ENCODE assay signal across 9 cellular contexts in genomic region chr14:99654235-99655000, GRCh38. TPM values are rescaled to one million over a fixed set of nuclear protein-coding genes. Genes with fewer than 3 reads are reported as not detected.
DNase-seq lines count a peak whose midpoint lies in the region; ATAC-seq and TF ChIP-seq lines count a peak whose summit lies in the region.
"Had no signal": no experiment of that assay in that cellular context is flagged by ENCODE, and none has a peak within 500 bp of the region (broad histone marks: within the 10 kb centered on the region; RNA-seq: fewer than 3 reads in every experiment).

No MANE protein-coding gene starts in this region.

- H3K27me3 ChIP-seq in HCT116 (ENCODE audit: insufficient read depth, low read length) = 0 out of 2 replicates have a peak, but pooled peaks cover 7% of the 10 kb centered on the region

- BruUV-seq in HCT116 (replicated peaks; lab: Mats Ljungman, UMichigan) = no TSS peak
- BruUV-seq in OCI-LY7 (replicated peaks; lab: Mats Ljungman, UMichigan) = no TSS peak

- POLR2A ChIA-PET in HCT116 (lab: Charles Lee) (interaction anchor here (0.7 kb wide), 1 partner anchor 31 kb away, joined by 3 read pairs; no protein-coding TSS in a partner anchor), OCI-LY7 (lab: Charles Lee) (interaction anchor here (0.6 to 1.2 kb wide), 4 partner anchors 16 to 250 kb away, joined by 3 read pairs; no protein-coding TSS in a partner anchor)

- no peak for TF ChIP-seq POLR2A in HCT116 (IDR thresholded peaks at IDR 0.05; ENCODE audit: borderline replicate concordance, extremely low read depth, insufficient read depth, insufficient read length)

- H3K36me3 ChIP-seq in HCT116 (ENCODE audit: control insufficient read depth in 1 of 2, insufficient read depth in 2 of 2, low read length in 2 of 2) (no peaks in the 10 kb centered on the region), OCI-LY7 (ENCODE audit: insufficient read depth, low read length) (no peaks in the 10 kb centered on the region)

- H4K20me1 ChIP-seq in HCT116 (ENCODE audit: insufficient read depth) (no peaks in the 10 kb centered on the region), OCI-LY7 (ENCODE audit: insufficient read depth, low read length) (no peaks in the 10 kb centered on the region)

- H3K9me3 ChIP-seq in HCT116 (ENCODE audit: control insufficient read depth in 1 of 2, insufficient read depth in 1 of 2, low read depth in 1 of 2, low read length in 2 of 2) (no peaks in the 10 kb centered on the region), OCI-LY7 (ENCODE audit: low read length) (no peaks in the 10 kb centered on the region)

- no peak for DNase-seq in HCT116 (ENCODE audit: low read depth, low spot score)
- DNase-seq in SK-MEL-5 (ENCODE audit: low read depth, low spot score) = peak; percentile 52
- DNase-seq in foreskin melanocyte = peak; percentile 3
- DNase-seq in skeletal muscle cell (ENCODE audit: low read depth) = peak; percentile 38
- DNase-seq in iPS-NIHi11 (ENCODE audit: low spot score) = no peak
- DNase-seq in occipital lobe (lab: John Stamatoyannopoulos, UW) = no peak
- no peak for DNase-seq in OCI-LY7 (ENCODE audit: low spot score)
- DNase-seq: T-helper 2 cell had no signal

- CTCF ChIA-PET in HCT116 (lab: Charles Lee) = interaction anchor here (0.8 to 1.3 kb wide), 2 partner anchors 30 to 723 kb away, joined by 3 to 4 read pairs; partner anchors contain the start of gene CYP46A1
- CTCF ChIA-PET in OCI-LY7 (lab: Charles Lee; ENCODE audit: unreplicated experiment) = interaction anchor here (0.6 to 0.7 kb wide), 2 partner anchors 13 to 26 kb away, joined by 3 to 4 read pairs; no protein-coding TSS in a partner anchor

- H3K9ac ChIP-seq in HCT116 (ENCODE audit: low read length) = no peak overlapping the region

- no peak overlapping the region for H2AFZ ChIP-seq in HCT116 (ENCODE audit: low read depth, low read length, poor library complexity, severe bottlenecking)
- H2AFZ ChIP-seq in OCI-LY7 (ENCODE audit: low read length) = no peak overlapping the region

- RAD21 ChIA-PET in HCT116 (lab: Charles Lee; ENCODE audit: low non-redundant PET in 1 of 2, low total read pairs in 2 of 2, uncharacterized antibody in 2 of 2, unreplicated experiment in 2 of 2) = no interaction called here

- intact Hi-C loops in HCT116 (cut with micrococcal nuclease) = no loop called here
- intact Hi-C loops in OCI-LY7 (cut with micrococcal nuclease; ENCODE audit: unreplicated experiment) = no loop called here

- peak; percentile 58 for ATAC-seq in HCT116
- no peak for ATAC-seq in HG02840 (IDR thresholded peaks at IDR 0.05; ENCODE audit: low FRiP score, unreplicated experiment)

- no peak for TF ChIP-seq CTCF in HCT116 (IDR thresholded peaks at IDR 0.05 in 2 of 3, conservative IDR thresholded peaks at IDR 0.05 in 1 of 3; ENCODE audit: borderline replicate concordance in 1 of 3, insufficient read depth in 1 of 3, low read depth in 2 of 3, low read length in 2 of 3)
- no peak for TF ChIP-seq CTCF in OCI-LY7 (conservative IDR thresholded peaks at IDR 0.05; ENCODE audit: low read length)

- H3K9me2 ChIP-seq in HCT116 (ENCODE audit: insufficient read depth) (no peaks in the 10 kb centered on the region), OCI-LY7 (ENCODE audit: insufficient read depth, low read length) (no peaks in the 10 kb centered on the region)

- no peak for TF ChIP-seq RAD21 in HCT116 (IDR thresholded peaks at IDR 0.05; ENCODE audit: low read depth)

- H3K79me2 ChIP-seq in HCT116 (ENCODE audit: insufficient read depth, low read length) (no peaks in the 10 kb centered on the region), OCI-LY7 (ENCODE audit: insufficient read depth, low read depth, low read length) (no peaks in the 10 kb centered on the region)

- H3K27ac ChIP-seq in HCT116 (ENCODE audit: low read depth, low read length) (no peak overlapping the region), OCI-LY7 (ENCODE audit: low read depth, low read length, poor library complexity, severe bottlenecking) (no peak overlapping the region)

- no peak overlapping the region for H3K4me2 ChIP-seq in HCT116 (ENCODE audit: low read length)
- no peak overlapping the region for H3K4me2 ChIP-seq in OCI-LY7 (ENCODE audit: low read length)

- H3K4me3 ChIP-seq in HCT116 (replicated peaks in 1 of 2; ENCODE audit: low read depth in 1 of 2, low read length in 2 of 2) (no peak overlapping the region), skeletal muscle cell (ENCODE audit: low read depth, low read length) (no peak overlapping the region), OCI-LY7 (ENCODE audit: low read depth, low read length, poor library complexity, severe bottlenecking) (no peak overlapping the region)

- peaks cover 3 to 4% of the 10 kb centered on the region in 2 experiments; a peak in 1 of 4 replicates for H3K4me1 ChIP-seq in HCT116 (ENCODE audit: control insufficient read depth in 1 of 2, insufficient read depth in 2 of 2, low read length in 2 of 2)
- peaks cover 12% of the 10 kb centered on the region for H3K4me1 ChIP-seq in OCI-LY7 (ENCODE audit: insufficient read depth, low read length, poor library complexity, severe bottlenecking)

- in situ Hi-C loops in SK-MEL-5 (cut with HindIII; ENCODE audit: low pct_unique_long_range_greater_than_20kb, low sequenced_read_pairs) = no loop called here

TF ChIP-seq in HCT116, 20 proteins besides CTCF, POLR2A, EP300 and RAD21:
- TF ChIP-seq SP1 (IDR thresholded peaks at IDR 0.05; ENCODE audit: low read depth) (no peak), SRF (IDR thresholded peaks at IDR 0.05; ENCODE audit: low read depth) (no peak), ZFX (IDR thresholded peaks at IDR 0.05) (no peak), FOSL1 (IDR thresholded peaks at IDR 0.05; ENCODE audit: low read depth) (no peak), CBX3 (IDR thresholded peaks at IDR 0.05; ENCODE audit: low read depth) (no peak), POLR2AphosphoS5 (IDR thresholded peaks at IDR 0.05; ENCODE audit: low read depth, low read length) (no peak)

RNA-seq across cellular contexts. Expression of gene HHIPL1, which starts 9.5 kb away (rescaled TPM):
- total RNA-seq in HCT116 (2021; ENCODE audit: unreplicated experiment) (not detected), occipital lobe (6.4 TPM), OCI-LY7 (2022) (0.61 and 0.72 TPM in 2 replicates)
- 0.02 and 0.03 TPM in 2 replicates for polyA plus RNA-seq in HCT116 (2012)
- total RNA-seq in SK-MEL-5 (2014; rRNA removed; shearing (Covaris generic)) = 0.03 and 0.16 TPM in 2 replicates
- 0.04 and 0.20 TPM in 2 replicates for polyA plus RNA-seq in SK-MEL-5 (2015; cell fraction: cytosol; rRNA removed)
- 0.02 TPM in 1 of 2 replicates, not detected in the other for polyA plus RNA-seq in SK-MEL-5 (2015; cell fraction: nucleus; rRNA removed)
- total RNA-seq in OCI-LY7 (2014; rRNA removed; shearing (Covaris generic)) = 0.25 and 1.5 TPM in 2 replicates

RNA-seq across cellular contexts. Expression of gene CYP46A1, which starts 29.7 kb away (rescaled TPM):
- total RNA-seq in HCT116 (2021; ENCODE audit: unreplicated experiment) (0.76 TPM), occipital lobe (2.3 TPM), OCI-LY7 (2022) (10.8 and 11.0 TPM in 2 replicates)
- polyA plus RNA-seq in HCT116 (2012) = 0.27 and 0.35 TPM in 2 replicates
- total RNA-seq in SK-MEL-5 (2014; rRNA removed; shearing (Covaris generic)) = not detected in 2 replicates
- 0.05 TPM in 1 of 2 replicates, not detected in the other for polyA plus RNA-seq in SK-MEL-5 (2015; cell fraction: cytosol; rRNA removed)
- polyA plus RNA-seq in SK-MEL-5 (2015; cell fraction: nucleus; rRNA removed) = 2.1 TPM in 1 of 2 replicates, not detected in the other
- total RNA-seq in OCI-LY7 (2014; rRNA removed; shearing (Covaris generic)) = 2.0 and 4.1 TPM in 2 replicates

RNA-seq across cellular contexts. Expression of gene CCDC85C, which starts 50.4 kb away (rescaled TPM):
- 42.3 TPM for total RNA-seq in HCT116 (2021; ENCODE audit: unreplicated experiment)
- 32.0 and 36.2 TPM in 2 replicates for polyA plus RNA-seq in HCT116 (2012)
- 10.8 and 11.2 TPM in 2 replicates for total RNA-seq in SK-MEL-5 (2014; rRNA removed; shearing (Covaris generic))
- 20.4 and 32.0 TPM in 2 replicates for polyA plus RNA-seq in SK-MEL-5 (2015; cell fraction: cytosol; rRNA removed)
- 11.4 and 15.4 TPM in 2 replicates for polyA plus RNA-seq in SK-MEL-5 (2015; cell fraction: nucleus; rRNA removed)
- 9.7 TPM for total RNA-seq in occipital lobe
- total RNA-seq in OCI-LY7 (2014; rRNA removed; shearing (Covaris generic)) = 3.6 and 6.4 TPM in 2 replicates
- total RNA-seq in OCI-LY7 (2022) = 14.6 and 15.0 TPM in 2 replicates

Comparison
In these comparisons a context has a peak if more than half of its experiments do, and no peak if none do; other contexts are left out.
1. DNase-seq: peak in SK-MEL-5 (single experiment), foreskin melanocyte (single experiment) and skeletal muscle cell (single experiment); none in HCT116 (single experiment), iPS-NIHi11 (single experiment), occipital lobe (single experiment) and OCI-LY7 (single experiment).